4 cellular contexts compared by ENCODE assay signal in genomic region chr7:144292384-144293161, GRCh38. TPM values are rescaled to one million over a fixed set of nuclear protein-coding genes. Genes with fewer than 3 reads are reported as not detected.
"Had no signal": no experiment of that assay in that cellular context is flagged by ENCODE, and none has a peak within 500 bp of the region (broad histone marks: within the 10 kb centered on the region; RNA-seq: fewer than 3 reads in every experiment).

No MANE protein-coding gene starts in this region.

RNA-seq across cellular contexts. Expression of gene OR2A1, which starts 19.6 kb away (rescaled TPM):
- total RNA-seq: activated naive CD8-positive, alpha-beta T cell treated with anti-CD3 and anti-CD28 coated beads for 36 hours; MCF 10A; T-helper 17 cell had no signal

RNA-seq across cellular contexts. Expression of gene OR2A42, which starts 53.2 kb away (rescaled TPM):
- total RNA-seq: activated CD4-positive, alpha-beta memory T cell treated with anti-CD3 and anti-CD28 coated beads, Interleukin-2, amount 10 ng/mL, durations not matched to agents 7 days and 5 days; activated naive CD8-positive, alpha-beta T cell treated with anti-CD3 and anti-CD28 coated beads for 36 hours; MCF 10A had no signal
